1 cellular context compared by ENCODE assay signal in the genomic region with DNA sequence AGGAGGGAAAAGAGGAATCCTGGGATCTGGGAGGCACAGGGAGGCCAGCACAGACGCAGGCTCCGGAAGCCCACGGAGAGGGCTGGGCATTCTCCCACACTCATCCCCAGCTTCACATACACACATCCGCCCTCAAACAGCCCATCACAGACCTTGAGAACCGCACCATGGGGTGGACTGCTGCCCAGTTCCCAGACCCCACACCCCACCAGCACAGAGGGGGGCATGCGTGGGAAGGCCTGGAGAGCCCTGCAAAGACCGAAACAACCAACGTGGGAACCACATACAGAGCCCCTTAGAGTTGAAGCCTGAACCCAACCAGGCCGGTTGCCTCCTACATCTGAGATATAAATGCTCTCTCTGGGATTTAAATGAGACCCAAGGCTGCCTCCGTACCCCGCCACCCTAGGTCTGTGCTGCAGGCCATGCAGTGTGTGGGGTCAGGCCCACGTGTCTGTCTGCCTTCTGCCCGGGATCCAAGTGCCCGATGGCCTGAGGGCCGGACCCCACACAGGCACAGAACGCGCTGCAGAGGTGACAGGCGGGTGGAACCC.
TF ChIP-seq lines count a peak whose summit lies in the region.

No MANE protein-coding gene starts in this region.

TF ChIP-seq in WTC11, 78 proteins besides CTCF, POLR2A, EP300 and RAD21 (continued from another document):
- TF ChIP-seq, protein P1, sequence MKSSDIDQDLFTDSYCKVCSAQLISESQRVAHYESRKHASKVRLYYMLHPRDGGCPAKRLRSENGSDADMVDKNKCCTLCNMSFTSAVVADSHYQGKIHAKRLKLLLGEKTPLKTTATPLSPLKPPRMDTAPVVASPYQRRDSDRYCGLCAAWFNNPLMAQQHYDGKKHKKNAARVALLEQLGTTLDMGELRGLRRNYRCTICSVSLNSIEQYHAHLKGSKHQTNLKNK (CRISPR knock-in tag; IDR thresholded peaks at IDR 0.05) = no peak
